27 cellular contexts compared by ENCODE assay signal in the genomic region with DNA sequence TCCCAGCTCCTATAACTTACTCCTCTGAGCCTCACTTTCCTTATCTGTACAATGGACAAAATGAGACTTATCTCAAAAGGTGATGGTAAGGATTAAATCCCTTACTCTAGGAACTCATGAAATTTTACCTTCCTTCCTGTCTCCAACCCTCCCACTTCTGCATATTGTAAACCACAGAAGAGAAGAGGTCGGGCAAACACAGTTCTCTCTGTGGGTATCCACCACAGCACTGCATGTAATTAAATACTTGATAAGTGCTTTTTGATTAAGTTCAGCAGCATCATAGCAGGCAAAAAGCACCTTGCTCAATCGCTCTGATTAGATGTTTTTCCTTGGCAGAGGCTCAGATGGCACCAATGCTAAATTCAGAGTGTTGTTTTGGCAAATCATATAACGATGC.
"Had no signal": no experiment of that assay in that cellular context is flagged by ENCODE, and none has a peak within 500 bp of the region (broad histone marks: within the 10 kb centered on the region; RNA-seq: fewer than 3 reads in every experiment).

No MANE protein-coding gene starts in this region.

- H3K4me1 ChIP-seq: ascending aorta had no signal

- DNase-seq: activated CD4-positive, alpha-beta T cell treated with anti-CD3 and anti-CD28 coated beads for 48 hours; activated CD4-positive, alpha-beta T cell treated with anti-CD3 and anti-CD28 coated beads, Interleukin-2, amount 50 U/mL, for 4 hours; activated CD8-positive, alpha-beta memory T cell treated with anti-CD3 and anti-CD28 coated beads, Interleukin-2, amount 50 U/mL, for 48 hours; activated CD8-positive, alpha-beta T cell treated with anti-CD3 and anti-CD28 coated beads, Interleukin-2, amount 10 ng/mL, durations not matched to agents 7 days and 5 days; activated naive CD4-positive, alpha-beta T cell treated with anti-CD3 and anti-CD28 coated beads, Interleukin-2, amount 50 U/mL, for 16 hours; activated T-cell treated with anti-CD3 and anti-CD28 coated beads, Interleukin-2, amount 50 U/mL, for 1 hour; KG1; MG63; NCI-H1048; NCI-H1417; NCI-H1930; NCI-H2171; NCI-H226; NCI-H526; NCI-H774; NK-92 treated with Interleukin-12 subunit alpha and Interleukin-12 subunit beta, amount 100 ng/mL, for 24 hours; OCI-M1; RPMI8226; SW 1271 had no signal

- H3K4me3 ChIP-seq: ascending aorta, MG63, SK-N-MC had no signal

- H3K27ac ChIP-seq: ascending aorta, SK-N-MC had no signal

- H3K9me3 Mint-ChIP-seq: brain; central memory CD8-positive, alpha-beta T cell; T-helper 2 cell treated with Interferon-gamma antibody and Interleukin-4, amounts not matched to agents 5 μg/mL and 100 μg/mL, for 36 hours had no signal

- H3K36me3 ChIP-seq: ascending aorta, MG63 had no signal

- H3K9me3 ChIP-seq: ascending aorta, MG63 had no signal

- H3K27ac Mint-ChIP-seq: activated CD8-positive, alpha-beta T cell treated with anti-CD3 and anti-CD28 coated beads, Interleukin-2, amount 10 ng/mL, durations not matched to agents 7 days and 5 days; brain; T-helper 2 cell treated with Interferon-gamma antibody and Interleukin-4, amounts not matched to agents 5 μg/mL and 100 μg/mL, for 36 hours had no signal

- H3K27me3 ChIP-seq: ascending aorta had no signal

- H3K36me3 Mint-ChIP-seq: brain had no signal

- ATAC-seq: activated CD4-positive, CD25-positive, alpha-beta regulatory T cell treated with anti-CD3 and anti-CD28 coated beads, Interleukin-2, amount 50 U/mL, for 24 hours; activated CD8-positive, alpha-beta T cell treated with anti-CD3 and anti-CD28 coated beads, Interleukin-2, amount 10 ng/mL, durations not matched to agents 7 days and 5 days; Panc1; Right ventricle myocardium inferior had no signal
